8 cellular contexts compared by ENCODE assay signal in the genomic region with DNA sequence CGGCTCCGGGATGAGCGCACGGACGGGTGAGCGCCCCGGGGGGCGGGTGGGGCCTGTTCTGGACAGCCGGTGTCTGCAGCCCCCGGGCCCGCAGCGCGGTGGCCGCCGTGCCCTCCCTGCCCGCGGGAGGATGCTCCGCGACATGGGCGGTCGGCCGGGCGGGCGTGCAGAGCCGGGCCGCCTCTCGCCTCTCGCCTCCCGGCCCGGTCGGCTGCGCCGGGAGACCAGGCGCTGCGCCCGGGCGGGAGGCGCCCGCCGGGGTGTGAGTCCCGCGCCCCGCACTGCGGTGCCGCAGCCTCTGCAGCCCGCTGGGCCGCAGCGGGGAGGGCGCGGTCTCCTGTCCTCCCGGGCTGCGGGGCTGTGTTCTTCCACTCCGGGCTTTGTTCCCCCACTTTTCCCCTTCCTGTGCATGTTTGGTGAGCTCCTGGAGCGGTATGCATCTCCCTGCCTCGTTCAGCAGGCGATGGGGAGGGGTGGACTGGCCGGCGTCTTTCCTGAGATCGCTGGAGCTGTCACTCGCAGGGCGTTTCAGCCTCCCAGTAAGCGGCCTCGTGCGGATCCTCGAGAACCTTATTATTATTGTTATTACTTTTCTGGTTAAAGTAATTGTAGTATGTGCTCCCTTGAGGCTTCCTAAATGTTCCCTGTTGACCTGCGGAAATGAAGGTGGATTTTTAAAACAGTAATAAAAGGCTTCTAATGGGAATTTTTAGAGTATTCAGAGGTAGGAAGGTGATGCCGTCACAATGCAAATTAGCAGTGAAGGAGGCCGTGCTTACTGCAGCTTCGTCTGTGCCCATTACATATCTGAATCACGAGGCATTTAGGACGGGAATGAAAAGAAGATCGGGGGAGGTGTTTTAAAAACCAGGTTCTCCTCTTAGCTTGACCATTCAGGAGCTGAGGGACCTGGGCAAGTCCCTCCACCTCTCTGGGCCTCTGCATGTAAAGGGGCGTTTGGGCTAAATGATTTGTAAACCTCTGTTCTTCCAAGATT. TPM values are rescaled to one million over a fixed set of nuclear protein-coding genes. Genes with fewer than 3 reads are reported as not detected.
DNase-seq lines count a peak whose midpoint lies in the region; ATAC-seq and TF ChIP-seq lines count a peak whose summit lies in the region.

No MANE protein-coding gene starts in this region.

- CTCF ChIA-PET in activated CD4-positive, alpha-beta memory T cell treated with anti-CD3 and anti-CD28 coated beads, Interleukin-2, amount 10 ng/mL, durations not matched to agents 7 days and 5 days (lab: Charles Lee): interaction anchor here (0.7 to 1.5 kb wide), 4 partner anchors 14 to 102 kb away, joined by 3 to 8 read pairs (median 4); a partner anchor contains a TSS

- DNase-seq in G401 (ENCODE audit: low spot score) (peak; percentile 66), HuH-7 (ENCODE audit: low spot score) (peak; percentile 52), fibroblast of gingiva (ENCODE audit: low read depth) (peak; percentile 16), natural killer cell (no peak), SKM-1 (lab: John Stamatoyannopoulos, UW; ENCODE audit: unreplicated experiment) (no peak), amniotic stem cell (lab: John Stamatoyannopoulos, UW) (no peak)
- peak; percentile 22 for DNase-seq in activated CD4-positive, alpha-beta memory T cell treated with anti-CD3 and anti-CD28 coated beads, Interleukin-2, amount 10 ng/mL, durations not matched to agents 7 days and 5 days

- intact Hi-C loops in natural killer cell (cut with micrococcal nuclease): no loop called here

- H3K36me3 Mint-ChIP-seq in activated CD4-positive, alpha-beta memory T cell treated with anti-CD3 and anti-CD28 coated beads, Interleukin-2, amount 10 ng/mL, durations not matched to agents 7 days and 5 days (ENCODE audit: low read depth): peaks cover 3% of the 10 kb centered on the region
- H3K36me3 Mint-ChIP-seq in natural killer cell: no peaks in the 10 kb centered on the region

- ATAC-seq in GM21447 (IDR thresholded peaks at IDR 0.05; ENCODE audit: unreplicated experiment) (peak; percentile 37), natural killer cell (peak; percentile 33 to 65 (median 47))

- no peak overlapping the region for H3K27ac Mint-ChIP-seq in activated CD4-positive, alpha-beta memory T cell treated with anti-CD3 and anti-CD28 coated beads, Interleukin-2, amount 10 ng/mL, durations not matched to agents 7 days and 5 days
- no peak overlapping the region for H3K27ac Mint-ChIP-seq in natural killer cell

- peaks cover 33% of the 10 kb centered on the region for H3K27me3 Mint-ChIP-seq in activated CD4-positive, alpha-beta memory T cell treated with anti-CD3 and anti-CD28 coated beads, Interleukin-2, amount 10 ng/mL, durations not matched to agents 7 days and 5 days
- H3K27me3 Mint-ChIP-seq in natural killer cell (ENCODE audit: low read depth in 2 of 2): peaks cover 55 to 64% of the 10 kb centered on the region in 2 donors

- peak overlapping the region; percentile 77 for H3K4me3 Mint-ChIP-seq in activated CD4-positive, alpha-beta memory T cell treated with anti-CD3 and anti-CD28 coated beads, Interleukin-2, amount 10 ng/mL, durations not matched to agents 7 days and 5 days
- peak overlapping the region; percentile 82 for H3K4me3 Mint-ChIP-seq in natural killer cell

- peaks cover 24% of the 10 kb centered on the region for H3K4me1 Mint-ChIP-seq in activated CD4-positive, alpha-beta memory T cell treated with anti-CD3 and anti-CD28 coated beads, Interleukin-2, amount 10 ng/mL, durations not matched to agents 7 days and 5 days
- H3K4me1 Mint-ChIP-seq in natural killer cell: peaks cover 6 to 10% of the 10 kb centered on the region in 2 donors

- in situ Hi-C loops in G401 (cut with HindIII; ENCODE audit: low sequenced_read_pairs): no loop called here

- H3K9me3 Mint-ChIP-seq in activated CD4-positive, alpha-beta memory T cell treated with anti-CD3 and anti-CD28 coated beads, Interleukin-2, amount 10 ng/mL, durations not matched to agents 7 days and 5 days: peaks cover 3% of the 10 kb centered on the region
- no peaks in the 10 kb centered on the region for H3K9me3 Mint-ChIP-seq in natural killer cell

- POLR2A ChIA-PET in activated CD4-positive, alpha-beta memory T cell treated with anti-CD3 and anti-CD28 coated beads, Interleukin-2, amount 10 ng/mL, durations not matched to agents 7 days and 5 days (lab: Charles Lee): interaction anchor here (3.4 kb wide), 1 partner anchor 15 kb away, joined by 16 read pairs; a partner anchor contains a TSS

- TF ChIP-seq CTCF in natural killer cell (IDR thresholded peaks at IDR 0.05): no peak

RNA-seq across cellular contexts. Expression of a gene that starts 0.6 kb away (rescaled TPM):
- 0.03 TPM in 1 of 2 replicates, not detected in the other for total RNA-seq in G401 (2014; rRNA removed; shearing (Covaris generic))
- 1 to 10 TPM; 6.2 to 6.5 TPM for total RNA-seq in activated CD4-positive, alpha-beta memory T cell treated with anti-CD3 and anti-CD28 coated beads, Interleukin-2, amount 10 ng/mL, durations not matched to agents 7 days and 5 days
- total RNA-seq in natural killer cell: 1 to 10 TPM; 1.6 to 4.7 (median 1.6) TPM

RNA-seq across cellular contexts. Expression of a gene that starts 14.5 kb away (rescaled TPM):
- total RNA-seq in G401 (2014; rRNA removed; shearing (Covaris generic)): not detected in 2 replicates
- 10 to 100 TPM; 14.8 to 14.9 TPM for total RNA-seq in activated CD4-positive, alpha-beta memory T cell treated with anti-CD3 and anti-CD28 coated beads, Interleukin-2, amount 10 ng/mL, durations not matched to agents 7 days and 5 days
- total RNA-seq in natural killer cell: 10 to 100 TPM in 1 of 3 donors, 1 to 10 TPM in 2; 8.1 to 13.6 (median 8.6) TPM

Comparison
In these comparisons a context has a peak if more than half of its experiments do, and no peak if none do; other contexts are left out.
1. DNase-seq: peak in G401 (single experiment), HuH-7 (single experiment), activated CD4-positive, alpha-beta memory T cell treated with anti-CD3 and anti-CD28 coated beads, Interleukin-2, amount 10 ng/mL, durations not matched to agents 7 days and 5 days (single experiment) and fibroblast of gingiva (single experiment); none in natural killer cell (single experiment), SKM-1 (single experiment) and amniotic stem cell (single experiment).